In genomic region chr15:98646546-98647025, GRCh38 we compare ENCODE assay signal across 8 cellular contexts. TPM values are rescaled to one million over a fixed set of nuclear protein-coding genes. Genes with fewer than 3 reads are reported as not detected.
DNase-seq lines count a peak whose midpoint lies in the region; ATAC-seq and TF ChIP-seq lines count a peak whose summit lies in the region.

No MANE protein-coding gene starts in this region.

- peaks cover 15% of the 10 kb centered on the region for H3K27me3 ChIP-seq in CD4-positive, alpha-beta T cell (ENCODE audit: control insufficient read depth, insufficient read depth, low read length)
- peaks cover 33% of the 10 kb centered on the region for H3K27me3 ChIP-seq in OCI-LY3 (ENCODE audit: low read depth, low read length)
- H3K27me3 ChIP-seq in endodermal cell (ENCODE audit: control insufficient read depth, insufficient read depth, low read length, poor library complexity, severe bottlenecking) = peaks cover 9% of the 10 kb centered on the region
- H3K27me3 ChIP-seq in neuronal stem cell (ENCODE audit: control insufficient read depth in 3 of 3, insufficient read depth in 3 of 3, low read depth in 1 of 3, low read length in 3 of 3) = no peaks in the 10 kb centered on the region

- H4K8ac ChIP-seq in neuronal stem cell (ENCODE audit: low read depth, low read length) = no peak overlapping the region

- H2AFZ ChIP-seq in OCI-LY3 (ENCODE audit: low read depth, low read length) = peak overlapping the region; percentile 96
- H2AFZ ChIP-seq in neuronal stem cell (ENCODE audit: low read length) = peak overlapping the region; percentile 81

- peaks cover 23% of the 10 kb centered on the region for H3K36me3 Mint-ChIP-seq in CD4-positive, alpha-beta T cell (ENCODE audit: low read depth)
- H3K36me3 Mint-ChIP-seq in endodermal cell (ENCODE audit: low read depth) = no peaks in the 10 kb centered on the region

- peaks cover 22% of the 10 kb centered on the region for H3K79me2 ChIP-seq in OCI-LY3 (ENCODE audit: low read length)

- H3K79me1 ChIP-seq in neuronal stem cell (ENCODE audit: low read depth, low read length) = peaks cover 12% of the 10 kb centered on the region

- intact Hi-C loops in CD4-positive, alpha-beta T cell (cut with DNase I, micrococcal nuclease) = loop anchor here in 1 of 2 experiments (5.0 to 10.0 kb wide), 3 partner anchors 692 to 1696 kb away; partner anchors contain the start of genes ADAMTS17 and MEF2A

- 6 to 9% methylated on average over 3 to 7 of the region's 7 CpGs for WGBS in endodermal cell (ENCODE audit: insufficient coverage in 1 of 2, insufficient read length in 1 of 2), 2 experiments
- no CpG with 5 or more reads among the region's 7 CpGs for WGBS in neuronal stem cell (ENCODE audit: extremely low coverage in 2 of 2, insufficient read length in 2 of 2, insufficient replicate concordance in 1 of 2), 2 donors

- no peak overlapping the region for H2BK5ac ChIP-seq in neuronal stem cell (ENCODE audit: low read length)

- no peak overlapping the region for H2BK120ac ChIP-seq in neuronal stem cell (ENCODE audit: low read depth, low read length)

- peaks cover 24% of the 10 kb centered on the region for H3K27me3 Mint-ChIP-seq in CD4-positive, alpha-beta T cell
- peaks cover 6% of the 10 kb centered on the region for H3K27me3 Mint-ChIP-seq in endodermal cell (ENCODE audit: insufficient read depth)

- H3K9me3 ChIP-seq in CD4-positive, alpha-beta T cell (ENCODE audit: control insufficient read depth, low read length) = no peaks in the 10 kb centered on the region
- H3K9me3 ChIP-seq in OCI-LY3 (ENCODE audit: insufficient read depth, low read length) = no peaks in the 10 kb centered on the region
- no peaks in the 10 kb centered on the region for H3K9me3 ChIP-seq in endodermal cell (ENCODE audit: control insufficient read depth, low read length)
- H3K9me3 ChIP-seq in neuronal stem cell (replicated peaks in 1 of 2; ENCODE audit: control insufficient read depth in 2 of 2, insufficient read depth in 1 of 2, low read depth in 1 of 2, low read length in 2 of 2) = no peaks in the 10 kb centered on the region

- H3K9ac ChIP-seq in OCI-LY3 (ENCODE audit: low read length) (peak overlapping the region; percentile 94), endodermal cell (ENCODE audit: extremely low read depth, low read length, poor library complexity, severe bottlenecking) (peak overlapping the region; percentile 76), neuronal stem cell (ENCODE audit: low read depth, low read length, poor library complexity) (no peak overlapping the region)

- H3K4me3 ChIP-seq in OCI-LY3 (ENCODE audit: low read length) = peak overlapping the region; percentile 92
- H3K4me3 ChIP-seq in endodermal cell (ENCODE audit: low read length) = peak overlapping the region; percentile 87
- H3K4me3 ChIP-seq in neuronal stem cell (ENCODE audit: low read length in 2 of 2) = peak overlapping the region; percentile 59 to 88

- H3K18ac ChIP-seq in neuronal stem cell (ENCODE audit: low read length) = no peak overlapping the region

- DNase-seq in CD4-positive, alpha-beta T cell = no peak
- DNase-seq in endodermal cell (no peak), neuronal stem cell (ENCODE audit: low spot score) (no peak), NCI-H69 (lab: John Stamatoyannopoulos, UW) (no peak), RPMI8226 (no peak), NOMO-1 (lab: John Stamatoyannopoulos, UW; ENCODE audit: unreplicated experiment in 2 of 2) (no peak)

- H3K4me1 Mint-ChIP-seq in CD4-positive, alpha-beta T cell (ENCODE audit: low read depth) = peaks cover 19% of the 10 kb centered on the region
- no peaks in the 10 kb centered on the region for H3K4me1 Mint-ChIP-seq in endodermal cell

- H3K9me3 Mint-ChIP-seq in CD4-positive, alpha-beta T cell = no peaks in the 10 kb centered on the region
- H3K9me3 Mint-ChIP-seq in endodermal cell = no peaks in the 10 kb centered on the region

- CTCF ChIA-PET in CD4-positive, alpha-beta T cell (lab: Charles Lee) = interaction anchor here (1.0 to 1.5 kb wide), 5 partner anchors 9 to 204 kb away, joined by 3 to 6 read pairs (median 5); no protein-coding TSS in a partner anchor

- no peak for ATAC-seq in CD4-positive, alpha-beta T cell (ENCODE audit: poor library complexity)
- ATAC-seq in GM21367 (IDR thresholded peaks at IDR 0.05; ENCODE audit: unreplicated experiment) = no peak

- TF ChIP-seq CTCF in CD4-positive, alpha-beta T cell (IDR thresholded peaks at IDR 0.05) = no peak
- no peak for TF ChIP-seq CTCF in OCI-LY3 (IDR thresholded peaks at IDR 0.05; ENCODE audit: low read depth, low read length)
- no peak for TF ChIP-seq CTCF in endodermal cell (conservative IDR thresholded peaks at IDR 0.05)

- H3K4me2 ChIP-seq in OCI-LY3 (ENCODE audit: low read length) (peak overlapping the region; percentile 95), neuronal stem cell (ENCODE audit: insufficient read depth, low read length, poor library complexity, severe bottlenecking) (peak overlapping the region; percentile 78)

- no peak overlapping the region for H2BK12ac ChIP-seq in neuronal stem cell (ENCODE audit: low read length)

- H3K23ac ChIP-seq in neuronal stem cell (ENCODE audit: low read depth, low read length, poor library complexity) = no peak overlapping the region

- POLR2A ChIA-PET in CD4-positive, alpha-beta T cell (lab: Charles Lee) = interaction anchor here (0.9 to 4.3 kb wide), 15 partner anchors 10 to 1279 kb away, joined by 3 to 49 read pairs (median 5); no protein-coding TSS in a partner anchor

- no peak overlapping the region for H4K91ac ChIP-seq in neuronal stem cell (ENCODE audit: low read depth, low read length, poor library complexity)

- H3K4me1 ChIP-seq in OCI-LY3 (ENCODE audit: low read length) (peaks cover 7% of the 10 kb centered on the region; the same call in 1 of the 2 replicates), endodermal cell (ENCODE audit: control insufficient read depth, insufficient read depth, low read length) (no peaks in the 10 kb centered on the region), neuronal stem cell (ENCODE audit: control insufficient read depth in 2 of 2, insufficient read depth in 1 of 2, low read depth in 1 of 2, low read length in 2 of 2) (peaks cover under 1 to 8% of the 10 kb centered on the region in 2 donors)

- H2AK5ac ChIP-seq in neuronal stem cell (ENCODE audit: low read depth, low read length) = no peak overlapping the region

- H3K36me3 ChIP-seq in OCI-LY3 (replicated peaks; ENCODE audit: low read depth, low read length) = no peaks in the 10 kb centered on the region
- H3K36me3 ChIP-seq in endodermal cell (ENCODE audit: control insufficient read depth, insufficient read depth, low read length) = no peaks in the 10 kb centered on the region
- H3K36me3 ChIP-seq in neuronal stem cell (replicated peaks in 1 of 2; ENCODE audit: control insufficient read depth in 2 of 2, insufficient read depth in 2 of 2, low read length in 2 of 2) = no peaks in the 10 kb centered on the region

- peaks cover 2% of the 10 kb centered on the region; the same call in 1 of the 2 replicates for H4K20me1 ChIP-seq in OCI-LY3 (ENCODE audit: insufficient read depth, low read length)

- no peak overlapping the region for H3K14ac ChIP-seq in neuronal stem cell (ENCODE audit: low read length)

- no peak overlapping the region for H3K27ac ChIP-seq in CD4-positive, alpha-beta T cell (ENCODE audit: low read depth, low read length)
- no peak overlapping the region for H3K27ac ChIP-seq in OCI-LY3 (ENCODE audit: low read length)
- H3K27ac ChIP-seq in endodermal cell (ENCODE audit: low read depth, low read length) = no peak overlapping the region
- peak overlapping the region; percentile 94 for H3K27ac ChIP-seq in neuronal stem cell (replicated peaks; ENCODE audit: low read length)

- no peak overlapping the region for H3K4ac ChIP-seq in neuronal stem cell (ENCODE audit: low read length)

- H3K27ac Mint-ChIP-seq in CD4-positive, alpha-beta T cell = peak overlapping the region; percentile 91
- peak overlapping the region; percentile 83 for H3K27ac Mint-ChIP-seq in endodermal cell

- peak overlapping the region; percentile 89 for H3K4me3 Mint-ChIP-seq in CD4-positive, alpha-beta T cell
- peak overlapping the region; percentile 86 for H3K4me3 Mint-ChIP-seq in endodermal cell

- H2BK15ac ChIP-seq in neuronal stem cell (ENCODE audit: low read length) = no peak overlapping the region

RNA-seq across cellular contexts. Expression of gene IGF1R, which starts 1.8 kb away (rescaled TPM):
- 10 to 100 TPM; 39.2 to 40.3 TPM for total RNA-seq in CD4-positive, alpha-beta T cell
- 100 to 1,000 TPM; 115 to 119 TPM for total RNA-seq in endodermal cell
- polyA plus RNA-seq in endodermal cell (2013, experiment 1 of 2) = 54.4 TPM
- polyA plus RNA-seq in endodermal cell (2013, experiment 2 of 2) = 50.2 TPM
- polyA plus RNA-seq in neuronal stem cell (2013, experiment 1 of 2) = 24.3 TPM
- polyA plus RNA-seq in neuronal stem cell (2013, experiment 2 of 2) = 26.8 TPM
